21 cellular contexts compared by ENCODE assay signal in the genomic region with DNA sequence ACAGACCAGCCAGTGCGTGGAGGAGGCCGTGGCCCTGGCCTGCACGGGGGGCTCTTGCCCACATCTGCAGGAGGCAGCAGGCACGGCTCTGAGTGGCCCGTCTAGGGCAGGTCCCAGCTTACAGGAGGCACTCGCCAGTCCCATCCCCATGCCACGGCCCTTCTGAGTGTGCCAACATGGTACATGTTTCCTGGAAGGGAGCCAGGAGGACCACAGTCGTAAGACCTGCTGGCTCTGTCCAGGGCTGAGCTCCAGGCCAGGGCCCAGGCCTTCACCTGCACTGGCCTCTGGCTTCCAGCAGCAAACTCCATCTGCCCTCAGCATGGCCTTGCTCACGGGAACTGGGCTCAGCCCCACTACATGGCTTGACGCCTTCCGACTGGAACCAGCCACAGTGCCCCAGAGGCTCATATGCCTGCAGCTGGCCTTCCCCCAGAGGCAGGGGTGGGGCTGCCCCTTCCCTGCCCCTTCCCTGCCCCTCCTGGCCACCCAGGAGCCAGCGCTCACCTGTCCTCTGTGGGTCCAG. TPM values are rescaled to one million over a fixed set of nuclear protein-coding genes. Genes with fewer than 3 reads are reported as not detected.
DNase-seq lines count a peak whose midpoint lies in the region; ATAC-seq, FAIRE-seq and TF ChIP-seq lines count a peak whose summit lies in the region.
"Had no signal": no experiment of that assay in that cellular context is flagged by ENCODE, and none has a peak within 500 bp of the region (broad histone marks: within the 10 kb centered on the region; RNA-seq: fewer than 3 reads in every experiment).

No MANE protein-coding gene starts in this region.

- no peak for TF ChIP-seq CTCF in right lobe of liver (IDR thresholded peaks at IDR 0.05)
- no peak for TF ChIP-seq CTCF in HepG2 (CRISPR knock-in tag; IDR thresholded peaks at IDR 0.05)
- no peak for TF ChIP-seq CTCF in glutamatergic neuron (IDR thresholded peaks at IDR 0.05; ENCODE audit: partially characterized antibody, unreplicated experiment)
- TF ChIP-seq CTCF in nephron progenitor cell (IDR thresholded peaks at IDR 0.05), result no peak
- TF ChIP-seq CTCF in upper lobe of right lung (IDR thresholded peaks at IDR 0.05), result no peak
- TF ChIP-seq CTCF in CD8-positive, alpha-beta T cell (IDR thresholded peaks at IDR 0.05), result no peak

- no peak for FAIRE-seq in HepG2 (lab: Jason Lieb, UNC)
- FAIRE-seq: GM19239 had no signal

- no peak overlapping the region for H3K9ac ChIP-seq in HepG2 (ENCODE audit: insufficient read depth, low read depth, low read length)
- H3K9ac ChIP-seq: GM23248 had no signal

- H3K4me1 Mint-ChIP-seq in glutamatergic neuron (ENCODE audit: low read depth, unreplicated experiment) (peaks cover 9% of the 10 kb centered on the region), nephron progenitor cell (peaks cover 42% of the 10 kb centered on the region)
- peaks cover 8% of the 10 kb centered on the region for H3K4me1 Mint-ChIP-seq in CD8-positive, alpha-beta T cell (ENCODE audit: low read depth)

- WGBS in right lobe of liver (ENCODE audit: insufficient coverage, low coverage, low lambda C conversion rate, missing lambda C conversion rate), result 80% methylated on average over 1 of the region's 12 CpGs
- 55% methylated on average over 6 of the region's 12 CpGs for WGBS in HepG2 (ENCODE audit: low lambda C conversion rate)

- DNase-seq in right lobe of liver, result peak in 2 of 3 donors; percentile 19 to 48
- no peak for DNase-seq in HepG2 (ENCODE audit: low spot score)
- peak; percentile 13 for DNase-seq in glutamatergic neuron
- DNase-seq in nephron progenitor cell, result peak; percentile 1
- DNase-seq in upper lobe of right lung, result peak; percentile 64
- no peak for DNase-seq in glomerular visceral epithelial cell (ENCODE audit: extremely low spot score)
- no peak for DNase-seq in CD8-positive, alpha-beta T cell
- DNase-seq: ACHN; AML-193; CD4-positive, alpha-beta memory T cell; DMS79; GM23248; NCI-H1417 treated with DMSO at 0.1 percent for 48 hours; NCI-H2029; NCI-H2171; NCI-H446; OCI-M1; RPMI8226 had no signal

- H4K20me1 ChIP-seq in HepG2 (ENCODE audit: insufficient read depth, low read length), result 0 out of 2 replicates have a peak, but pooled peaks cover 3% of the 10 kb centered on the region

- H3K27me3 Mint-ChIP-seq in glutamatergic neuron (ENCODE audit: unreplicated experiment) (peaks cover 7% of the 10 kb centered on the region), nephron progenitor cell (ENCODE audit: low read depth, poor library complexity) (peaks cover 36% of the 10 kb centered on the region)
- H3K27me3 Mint-ChIP-seq in CD8-positive, alpha-beta T cell (ENCODE audit: low read depth), result peaks cover 28% of the 10 kb centered on the region

- H3K27ac ChIP-seq in right lobe of liver, result no peak overlapping the region
- H3K27ac ChIP-seq in HepG2 (ENCODE audit: extremely low read length, insufficient read depth, low read length), result no peak overlapping the region
- H3K27ac ChIP-seq in upper lobe of right lung, result peak overlapping the region; percentile 63
- H3K27ac ChIP-seq in CD8-positive, alpha-beta T cell (ENCODE audit: low read depth, low read length), result no peak overlapping the region
- H3K27ac ChIP-seq: GM23248, SJSA1 had no signal

- no peaks in the 10 kb centered on the region for H3K79me2 ChIP-seq in HepG2 (ENCODE audit: insufficient read depth, low read length)

- H3K36me3 Mint-ChIP-seq in glutamatergic neuron (ENCODE audit: unreplicated experiment), result peaks cover 7% of the 10 kb centered on the region
- no peaks in the 10 kb centered on the region for H3K36me3 Mint-ChIP-seq in nephron progenitor cell (ENCODE audit: low read depth)
- no peaks in the 10 kb centered on the region for H3K36me3 Mint-ChIP-seq in CD8-positive, alpha-beta T cell
- H3K36me3 Mint-ChIP-seq: CD4-positive, alpha-beta memory T cell had no signal

- H3K4me3 ChIP-seq in right lobe of liver (no peak overlapping the region), HepG2 (replicated peaks in 1 of 3; ENCODE audit: insufficient read depth in 1 of 3, low read depth in 2 of 3, low read length in 3 of 3) (no peak overlapping the region), upper lobe of right lung (no peak overlapping the region)
- H3K4me3 ChIP-seq in CD8-positive, alpha-beta T cell (ENCODE audit: low read depth, low read length), result no peak overlapping the region
- H3K4me3 ChIP-seq: GM23248, SJSA1 had no signal

- H3K27ac Mint-ChIP-seq in glutamatergic neuron (ENCODE audit: unreplicated experiment) (no peak overlapping the region), nephron progenitor cell (no peak overlapping the region)
- no peak overlapping the region for H3K27ac Mint-ChIP-seq in CD8-positive, alpha-beta T cell
- H3K27ac Mint-ChIP-seq: CD4-positive, alpha-beta memory T cell had no signal

- ATAC-seq in right lobe of liver, result no peak
- ATAC-seq in HepG2, result no peak
- no peak for ATAC-seq in upper lobe of right lung
- ATAC-seq in GM19328 (IDR thresholded peaks at IDR 0.05; ENCODE audit: unreplicated experiment), result no peak
- no peak for ATAC-seq in CD8-positive, alpha-beta T cell

- in situ Hi-C loops in HepG2 (cut with HindIII; ENCODE audit: extremely low pct_ligation_motif_present, low pct_unique_long_range_greater_than_20kb), result no loop called here

- CTCF ChIA-PET in HepG2 (lab: Yijun Ruan, JAX; ENCODE audit: low intra/inter-chr PET ratio, low total read pairs), result no interaction called here
- CTCF ChIA-PET in CD8-positive, alpha-beta T cell (lab: Charles Lee), result interaction anchor here (3.1 kb wide), 1 partner anchor 128 kb away, joined by 16 read pairs; no protein-coding TSS in a partner anchor

- no peak for TF ChIP-seq RAD21 in HepG2 (CRISPR knock-in tag; IDR thresholded peaks at IDR 0.05)

- intact Hi-C loops in right lobe of liver (cut with DNase I), result no loop called here
- intact Hi-C loops in HepG2 (cut with micrococcal nuclease; ENCODE audit: unreplicated experiment), result no loop called here
- intact Hi-C loops in upper lobe of right lung (cut with DNase I), result no loop called here
- intact Hi-C loops in CD8-positive, alpha-beta T cell (cut with DNase I, micrococcal nuclease), result no loop called here

- no TSS peak for BruUV-seq in HepG2 (replicated peaks; lab: Mats Ljungman, UMichigan)

- no peaks in the 10 kb centered on the region for H3K9me3 ChIP-seq in right lobe of liver
- H3K9me3 ChIP-seq in HepG2 (ENCODE audit: low read length), result no peaks in the 10 kb centered on the region
- no peaks in the 10 kb centered on the region for H3K9me3 ChIP-seq in upper lobe of right lung
- no peaks in the 10 kb centered on the region for H3K9me3 ChIP-seq in CD8-positive, alpha-beta T cell (ENCODE audit: low read length)
- H3K9me3 ChIP-seq: SJSA1 had no signal

- no peak overlapping the region for H3K4me2 ChIP-seq in HepG2 (ENCODE audit: low read depth, low read length)

- peaks cover 0 to 12% of the 10 kb centered on the region in 2 donors for H3K27me3 ChIP-seq in right lobe of liver
- peaks cover 3 to 17% of the 10 kb centered on the region in 2 experiments; a peak in 4 of 5 replicates for H3K27me3 ChIP-seq in HepG2 (ENCODE audit: control insufficient read depth in 1 of 2, insufficient read depth in 2 of 2, low read length in 2 of 2)
- peaks cover 36% of the 10 kb centered on the region for H3K27me3 ChIP-seq in upper lobe of right lung
- H3K27me3 ChIP-seq in CD8-positive, alpha-beta T cell (ENCODE audit: insufficient read depth, low read length), result peaks cover 17% of the 10 kb centered on the region

- H3K4me3 Mint-ChIP-seq in glutamatergic neuron (ENCODE audit: unreplicated experiment), result no peak overlapping the region
- H3K4me3 Mint-ChIP-seq in nephron progenitor cell, result no peak overlapping the region
- H3K4me3 Mint-ChIP-seq in CD8-positive, alpha-beta T cell, result no peak overlapping the region

- POLR2A ChIA-PET in HepG2 (lab: Yijun Ruan, JAX), result no interaction called here
- POLR2A ChIA-PET in CD8-positive, alpha-beta T cell (lab: Charles Lee), result no interaction called here

- TF ChIP-seq EP300 in HepG2 (IDR thresholded peaks at IDR 0.05; ENCODE audit: low read depth in 2 of 2, low read length in 2 of 2), result no peak
- no peak for TF ChIP-seq EP300 in HepG2 (CRISPR knock-in tag; IDR thresholded peaks at IDR 0.05; ENCODE audit: borderline replicate concordance)

- H3K36me3 ChIP-seq in right lobe of liver, result no peaks in the 10 kb centered on the region
- no peaks in the 10 kb centered on the region for H3K36me3 ChIP-seq in HepG2 (replicated peaks in 1 of 2; ENCODE audit: control insufficient read depth in 1 of 2, insufficient read depth in 2 of 2, low read length in 2 of 2)
- no peaks in the 10 kb centered on the region for H3K36me3 ChIP-seq in upper lobe of right lung
- H3K36me3 ChIP-seq in CD8-positive, alpha-beta T cell (ENCODE audit: insufficient read depth, low read length), result no peaks in the 10 kb centered on the region
- H3K36me3 ChIP-seq: SJSA1 had no signal

- H3K9me3 Mint-ChIP-seq in glutamatergic neuron (ENCODE audit: unreplicated experiment) (peaks cover 7% of the 10 kb centered on the region), nephron progenitor cell (no peaks in the 10 kb centered on the region)
- H3K9me3 Mint-ChIP-seq in CD8-positive, alpha-beta T cell, result no peaks in the 10 kb centered on the region
- H3K9me3 Mint-ChIP-seq: CD4-positive, alpha-beta memory T cell had no signal

- TF ChIP-seq POLR2A in right lobe of liver (IDR thresholded peaks at IDR 0.05) (no peak), HepG2 (IDR thresholded peaks at IDR 0.05; ENCODE audit: insufficient read depth in 1 of 2, low read depth in 2 of 2, low read length in 2 of 2) (no peak)

- H2AFZ ChIP-seq in HepG2 (ENCODE audit: low read length), result no peak overlapping the region
- H2AFZ ChIP-seq: GM23248 had no signal

- H3K4me1 ChIP-seq in right lobe of liver (peaks cover 0 to 5% (median 2%) of the 10 kb centered on the region in 4 donors), HepG2 (ENCODE audit: insufficient read depth, low read length) (peaks cover 26% of the 10 kb centered on the region), upper lobe of right lung (peaks cover 9% of the 10 kb centered on the region)
- peaks cover 8% of the 10 kb centered on the region for H3K4me1 ChIP-seq in CD8-positive, alpha-beta T cell (ENCODE audit: insufficient read depth, low read length)

RNA-seq across cellular contexts. Expression of a gene that starts 3.8 kb away (rescaled TPM):
- total RNA-seq in right lobe of liver, result 1 to 10 TPM in 4 of 6 experiments, under 1 TPM in 2; 0.93 to 2.9 (median 2.2) TPM
- total RNA-seq in HepG2 (2016; rRNA removed; fragmentation: Illumina TruSeq; extraction: Trizol), result 0.53 and 0.94 TPM in 2 replicates
- 0.26 and 0.91 TPM in 2 replicates for total RNA-seq in HepG2 (2016; cell fraction: cytosol; rRNA removed; fragmentation: Illumina TruSeq; extraction: Trizol; ENCODE audit: low read depth)
- 0.77 and 1.1 TPM in 2 replicates for total RNA-seq in HepG2 (2016; cell fraction: insoluble cytoplasmic fraction; rRNA removed; fragmentation: Illumina TruSeq; extraction: Trizol)
- 0.48 and 0.90 TPM in 2 replicates for total RNA-seq in HepG2 (2016; cell fraction: membrane; rRNA removed; fragmentation: Illumina TruSeq; extraction: Trizol)
- 0.81 and 2.0 TPM in 2 replicates for total RNA-seq in HepG2 (2016; cell fraction: nucleus; rRNA removed; fragmentation: Illumina TruSeq; extraction: Trizol)
- polyA plus RNA-seq in HepG2 (2011; rRNA removed), result 0.81 and 0.82 TPM in 2 replicates
- 0.13 and 0.70 TPM in 2 replicates for polyA plus RNA-seq in HepG2 (2011; cell fraction: cytosol; rRNA removed)
- polyA plus RNA-seq in HepG2 (2011; cell fraction: nucleus; rRNA removed), result 10.6 and 14.1 TPM in 2 replicates
- polyA plus RNA-seq in HepG2 (2012), result 0.39 and 0.79 TPM in 2 replicates
- polyA plus RNA-seq in HepG2 (2016; cell fraction: cytosol; fragmentation: Illumina TruSeq; extraction: Trizol; ENCODE audit: low read depth), result 0.59 and 0.60 TPM in 2 replicates
- polyA plus RNA-seq in HepG2 (2016; cell fraction: insoluble cytoplasmic fraction; fragmentation: Illumina TruSeq; extraction: Trizol; ENCODE audit: low read depth), result 1.1 and 1.2 TPM in 2 replicates
- polyA plus RNA-seq in HepG2 (2016; cell fraction: membrane; fragmentation: Illumina TruSeq; extraction: Trizol; ENCODE audit: low read depth), result 0.76 and 0.84 TPM in 2 replicates
- 5.1 and 6.3 TPM in 2 replicates for polyA plus RNA-seq in HepG2 (2016; cell fraction: nucleus; fragmentation: Illumina TruSeq; extraction: Trizol; ENCODE audit: insufficient read depth, low read depth)
- 1.6 TPM in 1 of 2 replicates, not detected in the other for polyA minus RNA-seq in HepG2 (2011; rRNA and poly(A)+ RNA removed; ENCODE audit: low replicate concordance)
- 0.30 and 0.62 TPM in 2 replicates for polyA minus RNA-seq in HepG2 (2011; cell fraction: cytosol; rRNA and poly(A)+ RNA removed)
- polyA minus RNA-seq in HepG2 (2011; cell fraction: nucleus; rRNA and poly(A)+ RNA removed), result 0.62 and 1.0 TPM in 2 replicates
- 41.7 TPM for total RNA-seq in glutamatergic neuron (ENCODE audit: unreplicated experiment)
- 64.4 TPM for total RNA-seq in upper lobe of right lung
- under 1 TPM in 1 of 2 experiments, not detected in 1; 0.33 TPM for total RNA-seq in CD8-positive, alpha-beta T cell
- total RNA-seq: CD4-positive, alpha-beta memory T cell; GM23248 had no signal
- polyA plus RNA-seq: CD4-positive, alpha-beta memory T cell; GM23248 had no signal

Comparison
In these comparisons a context has a peak if more than half of its experiments do, and no peak if none do; other contexts are left out.
1. DNase-seq: peak in right lobe of liver (2 of 3), glutamatergic neuron (single experiment), nephron progenitor cell (single experiment) and upper lobe of right lung (single experiment); none in HepG2 (single experiment), glomerular visceral epithelial cell (single experiment) and CD8-positive, alpha-beta T cell (0 of 7).
2. RNA of a gene that starts 3.8 kb away (total RNA-seq): 64.4 TPM in upper lobe of right lung (single experiment) and 41.7 TPM in glutamatergic neuron (single experiment); 0.93 to 2.9 TPM in right lobe of liver, 0.26 to 2.0 TPM in HepG2 and 0.33 TPM in CD8-positive, alpha-beta T cell; every median in the first group is over 10 times any median in the second.